In genomic region chr2:18439716-18440115, GRCh38 we compare ENCODE assay signal across 34 cellular contexts.
"Had no signal": no experiment of that assay in that cellular context is flagged by ENCODE, and none has a peak within 500 bp of the region (broad histone marks: within the 10 kb centered on the region; RNA-seq: fewer than 3 reads in every experiment).

No MANE protein-coding gene starts in this region.

- H3K9me3 ChIP-seq: adrenal gland, SJCRH30 had no signal

- H3K36me3 ChIP-seq: adrenal gland, brain microvascular endothelial cell, SJCRH30 had no signal

- DNase-seq: activated B cell treated with CpG ODN at 0.5 μM for 24 hours; activated CD4-positive, alpha-beta T cell treated with anti-CD3 and anti-CD28 coated beads for 4 hours; activated CD4-positive, alpha-beta T cell treated with anti-CD3 and anti-CD28 coated beads, Interleukin-2, amount 50 U/mL, for 4 hours; activated CD4-positive, CD25-positive, alpha-beta regulatory T cell treated with anti-CD3 and anti-CD28 coated beads, Interleukin-2, amount 50 U/mL, for 72 hours; activated CD8-positive, alpha-beta T cell treated with anti-CD3 and anti-CD28 coated beads for 36 hours; activated gamma-delta T cell; activated naive CD4-positive, alpha-beta T cell treated with Interleukin-2 at 50 U/mL for 16 hours; activated naive CD8-positive, alpha-beta T cell treated with anti-CD3 and anti-CD28 coated beads, Interleukin-2, amount 10 ng/mL, durations not matched to agents 7 days and 5 days; activated T-cell treated with anti-CD3 and anti-CD28 coated beads, Interleukin-2, amount 50 U/mL, for 24 hours; brain microvascular endothelial cell; central memory CD4-positive, alpha-beta T cell; Karpas-422; KBM-7; NCI-H1048; NCI-H1105 treated with DMSO at 0.1 percent for 48 hours; NCI-H1436; NCI-H1694; NCI-H1930; NCI-H2081 treated with DMSO at 0.1 percent for 48 hours; NCI-H446 treated with DMSO at 0.1 percent for 48 hours; NCI-H524; NCI-H69; NCI-H82; NK-92 treated with Interleukin-12 subunit alpha and Interleukin-12 subunit beta, amount 100 ng/mL, for 24 hours; SHP77; SJCRH30; T-cell; T-helper 17 cell; T-helper 9 cell had no signal

- H3K4me3 ChIP-seq: adrenal gland, SJCRH30, SK-N-MC had no signal

- H3K4me1 Mint-ChIP-seq: activated B cell treated with CpG ODN at 0.5 μM for 24 hours; activated naive CD4-positive, alpha-beta T cell treated with anti-CD3 and anti-CD28 coated beads, Interleukin-2, amount 50 U/mL, for 24 hours; activated naive CD8-positive, alpha-beta T cell treated with anti-CD3 and anti-CD28 coated beads, Interleukin-2, amount 10 ng/mL, durations not matched to agents 7 days and 5 days; T-cell; T-helper 17 cell had no signal

- H3K27ac Mint-ChIP-seq: activated B cell treated with CpG ODN at 0.5 μM for 24 hours; activated CD8-positive, alpha-beta T cell treated with anti-CD3 and anti-CD28 coated beads for 36 hours; activated naive CD4-positive, alpha-beta T cell treated with anti-CD3 and anti-CD28 coated beads, Interleukin-2, amount 50 U/mL, for 24 hours; activated naive CD8-positive, alpha-beta T cell treated with anti-CD3 and anti-CD28 coated beads, Interleukin-2, amount 10 ng/mL, durations not matched to agents 7 days and 5 days; activated T-cell treated with anti-CD3 and anti-CD28 coated beads, Interleukin-2, amount 50 U/mL, for 24 hours; activated T-helper 2 cell treated with anti-CD3 and anti-CD28 coated beads, Interferon-gamma antibody, Interleukin-2, Interleukin-4, amounts not matched to agents 10 μg/mL and 5 μg/mL and 100 μg/mL, durations not matched to agents 14 hours and 24 hours and 36 hours; T-cell; T-helper 17 cell had no signal

- H3K27ac ChIP-seq: brain microvascular endothelial cell, SJCRH30, SK-N-MC, VCaP had no signal

- H3K27me3 ChIP-seq: adrenal gland, brain microvascular endothelial cell, SJCRH30 had no signal

- ATAC-seq: activated CD8-positive, alpha-beta T cell treated with anti-CD3 and anti-CD28 coated beads for 36 hours; T-cell; T-helper 17 cell had no signal

- H3K4me3 Mint-ChIP-seq: activated B cell treated with CpG ODN at 0.5 μM for 24 hours; activated CD8-positive, alpha-beta T cell treated with anti-CD3 and anti-CD28 coated beads for 36 hours; activated naive CD4-positive, alpha-beta T cell treated with anti-CD3 and anti-CD28 coated beads, Interleukin-2, amount 50 U/mL, for 24 hours; activated naive CD8-positive, alpha-beta T cell treated with anti-CD3 and anti-CD28 coated beads, Interleukin-2, amount 10 ng/mL, durations not matched to agents 7 days and 5 days; activated T-cell treated with anti-CD3 and anti-CD28 coated beads, Interleukin-2, amount 50 U/mL, for 24 hours; T-cell; T-helper 17 cell had no signal

- H3K36me3 Mint-ChIP-seq: activated naive CD4-positive, alpha-beta T cell treated with anti-CD3 and anti-CD28 coated beads, Interleukin-2, amount 50 U/mL, for 24 hours; activated naive CD8-positive, alpha-beta T cell treated with anti-CD3 and anti-CD28 coated beads, Interleukin-2, amount 10 ng/mL, durations not matched to agents 7 days and 5 days; T-cell had no signal

- H3K9me3 Mint-ChIP-seq: activated B cell treated with CpG ODN at 0.5 μM for 24 hours; activated CD8-positive, alpha-beta T cell treated with anti-CD3 and anti-CD28 coated beads for 36 hours; activated naive CD4-positive, alpha-beta T cell treated with anti-CD3 and anti-CD28 coated beads, Interleukin-2, amount 50 U/mL, for 24 hours; activated naive CD8-positive, alpha-beta T cell treated with anti-CD3 and anti-CD28 coated beads, Interleukin-2, amount 10 ng/mL, durations not matched to agents 7 days and 5 days; activated T-cell treated with anti-CD3 and anti-CD28 coated beads, Interleukin-2, amount 50 U/mL, for 24 hours; activated T-helper 2 cell treated with anti-CD3 and anti-CD28 coated beads, Interferon-gamma antibody, Interleukin-2, Interleukin-4, amounts not matched to agents 10 μg/mL and 5 μg/mL and 100 μg/mL, durations not matched to agents 14 hours and 24 hours and 36 hours; T-cell had no signal
